Comparison of ENCODE assay signal across 2 cellular contexts in genomic region chr19:19627442-19627715, GRCh38.
TF ChIP-seq lines count a peak whose summit lies in the region.

No MANE protein-coding gene starts in this region.

TF ChIP-seq in HCT116, 20 proteins besides CTCF, POLR2A, EP300 and RAD21:
- TF ChIP-seq MAX (IDR thresholded peaks at IDR 0.05) (no peak), ATF3 (IDR thresholded peaks at IDR 0.05) (no peak), POLR2AphosphoS5 (IDR thresholded peaks at IDR 0.05; ENCODE audit: low read depth, low read length) (no peak), ZNF274 (IDR thresholded peaks at IDR 0.05; ENCODE audit: low read depth, low read length) (no peak), ELF1 (IDR thresholded peaks at IDR 0.05; ENCODE audit: borderline replicate concordance, low read depth) (no peak), SP1 (IDR thresholded peaks at IDR 0.05; ENCODE audit: low read depth) (no peak), FOSL1 (IDR thresholded peaks at IDR 0.05; ENCODE audit: low read depth) (no peak)

TF ChIP-seq in GM12878, 131 proteins besides CTCF, POLR2A, EP300 and RAD21:
- TF ChIP-seq IKZF2 (IDR thresholded peaks at IDR 0.05) (peak in 1 of 2 experiments; percentile 34; a peak in 1 of 4 replicates), DPF2 (IDR thresholded peaks at IDR 0.05) (0 out of 2 replicates have a peak, but pooled peaks have one; percentile 10), MTA3 (IDR thresholded peaks at IDR 0.05; ENCODE audit: borderline replicate concordance, low read length) (0 out of 2 replicates have a peak, but pooled peaks have one; percentile 46), HSF1 (IDR thresholded peaks at IDR 0.05; ENCODE audit: low read depth, low read length) (no peak), NBN (IDR thresholded peaks at IDR 0.05) (0 out of 2 replicates have a peak, but pooled peaks have one; percentile 31), SMAD1 (IDR thresholded peaks at IDR 0.05; ENCODE audit: low read depth, partially characterized antibody) (no peak), E2F8 (IDR thresholded peaks at IDR 0.05; ENCODE audit: low read depth, partially characterized antibody) (no peak), PKNOX1 (IDR thresholded peaks at IDR 0.05) (0 out of 2 replicates have a peak, but pooled peaks have one; percentile 5), SREBF2 (IDR thresholded peaks at IDR 0.05; ENCODE audit: low read length) (no peak), ATF7 (IDR thresholded peaks at IDR 0.05; ENCODE audit: low read depth) (peak; percentile 66; the same call in 1 of the 2 replicates), RELB (IDR thresholded peaks at IDR 0.05; ENCODE audit: low read depth) (peak; percentile 35; the same call in 1 of the 2 replicates)
TF ChIP-seq in GM12878: peak in this region for 7.
